Comparison of ENCODE assay signal across 26 cellular contexts in the genomic region with DNA sequence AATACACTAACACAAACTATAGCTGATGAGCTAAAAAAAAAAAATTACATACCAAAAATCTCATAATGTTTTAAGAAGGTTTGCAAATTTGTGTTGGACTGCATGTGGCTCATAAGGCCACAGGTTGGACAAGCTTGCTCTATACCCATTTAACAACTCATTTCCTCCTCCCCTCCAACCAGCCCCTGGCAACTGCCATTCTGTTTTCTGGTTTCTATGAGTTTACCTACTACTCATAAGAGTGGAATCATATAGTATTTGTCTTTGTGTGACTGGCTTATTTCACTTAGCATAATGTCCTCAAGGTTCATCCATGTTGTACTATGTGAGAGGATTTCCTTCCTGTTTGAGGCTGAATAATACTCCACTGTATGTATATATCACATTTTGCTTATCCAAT.
DNase-seq lines count a peak whose midpoint lies in the region; ATAC-seq and TF ChIP-seq lines count a peak whose summit lies in the region.
"Had no signal": no experiment of that assay in that cellular context is flagged by ENCODE, and none has a peak within 500 bp of the region (broad histone marks: within the 10 kb centered on the region; RNA-seq: fewer than 3 reads in every experiment).

No MANE protein-coding gene starts in this region.

- ATAC-seq in Panc1 = peak; percentile 51; the same call in 1 of the 2 replicates
- ATAC-seq in stimulated activated naive CD8-positive, alpha-beta T cell treated with anti-CD3 and anti-CD28 coated beads, Interleukin-15, amount 100 ng/mL, for 72 hours = peak; percentile 71
- ATAC-seq in HG02852 (IDR thresholded peaks at IDR 0.05; ENCODE audit: unreplicated experiment) = no peak
- ATAC-seq in GM21723 (IDR thresholded peaks at IDR 0.05; ENCODE audit: unreplicated experiment) = no peak
- ATAC-seq: left lung; naive thymus-derived CD8-positive, alpha-beta T cell; right cardiac atrium; Right ventricle myocardium inferior had no signal

- H3K4me1 Mint-ChIP-seq in activated naive CD4-positive, alpha-beta T cell treated with anti-CD3 and anti-CD28 coated beads for 36 hours (ENCODE audit: low read depth) = peaks cover 48% of the 10 kb centered on the region
- peaks cover 49% of the 10 kb centered on the region for H3K4me1 Mint-ChIP-seq in stimulated activated naive CD8-positive, alpha-beta T cell treated with anti-CD3 and anti-CD28 coated beads, Interleukin-15, amount 100 ng/mL, for 72 hours

- H3K27me3 Mint-ChIP-seq in activated naive CD4-positive, alpha-beta T cell treated with anti-CD3 and anti-CD28 coated beads for 36 hours (ENCODE audit: low read depth) = no peaks in the 10 kb centered on the region
- no peaks in the 10 kb centered on the region for H3K27me3 Mint-ChIP-seq in stimulated activated naive CD8-positive, alpha-beta T cell treated with anti-CD3 and anti-CD28 coated beads, Interleukin-15, amount 100 ng/mL, for 72 hours
- H3K27me3 Mint-ChIP-seq: naive thymus-derived CD8-positive, alpha-beta T cell had no signal

- H3K4me3 Mint-ChIP-seq in activated naive CD4-positive, alpha-beta T cell treated with anti-CD3 and anti-CD28 coated beads for 36 hours = no peak overlapping the region
- H3K4me3 Mint-ChIP-seq in stimulated activated naive CD8-positive, alpha-beta T cell treated with anti-CD3 and anti-CD28 coated beads, Interleukin-15, amount 100 ng/mL, for 72 hours = no peak overlapping the region
- H3K4me3 Mint-ChIP-seq: naive thymus-derived CD8-positive, alpha-beta T cell had no signal

- BruUV-seq in Panc1 (replicated peaks; lab: Mats Ljungman, UMichigan) = no TSS peak

- H3K27ac ChIP-seq in Panc1 (ENCODE audit: low read length) = no peak overlapping the region
- H3K27ac ChIP-seq: cardiac muscle cell, left lung, ovary, upper lobe of left lung had no signal

- H3K4me1 ChIP-seq in Panc1 (ENCODE audit: control insufficient read depth, insufficient read depth, low read length) = no peaks in the 10 kb centered on the region
- H3K4me1 ChIP-seq: left lung had no signal

- in situ Hi-C loops in Panc1 (cut with HindIII; ENCODE audit: low pct_unique_long_range_greater_than_20kb, low sequenced_read_pairs) = no loop called here

- no peaks in the 10 kb centered on the region for H3K27me3 ChIP-seq in Panc1 (ENCODE audit: control insufficient read depth, insufficient read depth, low read length)
- H3K27me3 ChIP-seq: BLaER1 treated with 17β-estradiol and CSF1 and Interleukin-3, amounts not matched to agents 10 nM and 100 nM; cardiac muscle cell; left lung; ovary; upper lobe of left lung had no signal

- H3K36me3 ChIP-seq in Panc1 (ENCODE audit: control insufficient read depth, insufficient read depth, low read length) = no peaks in the 10 kb centered on the region
- H3K36me3 ChIP-seq: BLaER1 treated with 17β-estradiol and CSF1 and Interleukin-3, amounts not matched to agents 10 nM and 100 nM; cardiac muscle cell; left lung; ovary; upper lobe of left lung had no signal

- TF ChIP-seq CTCF in Panc1 (IDR thresholded peaks at IDR 0.05) (no peak), choroid plexus epithelial cell (conservative IDR thresholded peaks at IDR 0.05; ENCODE audit: low read depth, low read length) (no peak)

- no peaks in the 10 kb centered on the region for H3K36me3 Mint-ChIP-seq in activated naive CD4-positive, alpha-beta T cell treated with anti-CD3 and anti-CD28 coated beads for 36 hours (ENCODE audit: low read depth)
- H3K36me3 Mint-ChIP-seq: naive thymus-derived CD8-positive, alpha-beta T cell had no signal

- no peaks in the 10 kb centered on the region for H3K9me3 ChIP-seq in Panc1 (ENCODE audit: control insufficient read depth, insufficient read depth, low read depth, low read length)
- H3K9me3 ChIP-seq: BLaER1 treated with 17β-estradiol and CSF1 and Interleukin-3, amounts not matched to agents 10 nM and 100 nM; left lung; ovary; upper lobe of left lung had no signal

- H3K9me3 Mint-ChIP-seq in activated naive CD4-positive, alpha-beta T cell treated with anti-CD3 and anti-CD28 coated beads for 36 hours = no peaks in the 10 kb centered on the region
- no peaks in the 10 kb centered on the region for H3K9me3 Mint-ChIP-seq in stimulated activated naive CD8-positive, alpha-beta T cell treated with anti-CD3 and anti-CD28 coated beads, Interleukin-15, amount 100 ng/mL, for 72 hours

- no peak overlapping the region for H3K27ac Mint-ChIP-seq in activated naive CD4-positive, alpha-beta T cell treated with anti-CD3 and anti-CD28 coated beads for 36 hours
- H3K27ac Mint-ChIP-seq in stimulated activated naive CD8-positive, alpha-beta T cell treated with anti-CD3 and anti-CD28 coated beads, Interleukin-15, amount 100 ng/mL, for 72 hours = peak overlapping the region in 1 of 2 donors; percentile 9

- intact Hi-C loops in activated naive CD4-positive, alpha-beta T cell treated with anti-CD3 and anti-CD28 coated beads for 36 hours (cut with micrococcal nuclease) = loop anchor here (5.0 kb wide), 4 partner anchors 63 to 362 kb away; partner anchors contain the start of genes ENKUR and THNSL1
- intact Hi-C loops in Panc1 (cut with micrococcal nuclease; ENCODE audit: unreplicated experiment) = no loop called here

- POLR2A ChIA-PET in Panc1 (lab: Charles Lee) = no interaction called here

- H3K4me3 ChIP-seq in Panc1 (ENCODE audit: low read depth in 2 of 2, low read length in 2 of 2) (no peak overlapping the region), choroid plexus epithelial cell (ENCODE audit: low read depth, low read length) (no peak overlapping the region)
- H3K4me3 ChIP-seq: BLaER1 treated with 17β-estradiol and CSF1 and Interleukin-3, amounts not matched to agents 10 nM and 100 nM; cardiac muscle cell; left lung; ovary; upper lobe of left lung had no signal

- DNase-seq in activated naive CD4-positive, alpha-beta T cell treated with anti-CD3 and anti-CD28 coated beads for 36 hours = peak; percentile 30
- DNase-seq in activated naive CD4-positive, alpha-beta T cell treated with Interleukin-2 at 50 U/mL for 16 hours = no peak
- DNase-seq in Panc1 (ENCODE audit: low read depth, low spot score) (no peak), choroid plexus epithelial cell (ENCODE audit: low read depth) (peak; percentile 2), anterior cingulate cortex (lab: John Stamatoyannopoulos, UW) (no peak)
- DNase-seq in stimulated activated naive CD8-positive, alpha-beta T cell treated with anti-CD3 and anti-CD28 coated beads, Interleukin-15, amount 100 ng/mL, for 72 hours = peak in 1 of 2 donors; percentile 23
- DNase-seq: activated effector memory CD4-positive, alpha-beta T cell treated with Interleukin-2 at 50 U/mL for 16 hours; amniotic stem cell; HCEC 1CT; head of caudate nucleus; Kasumi-1; left lung; naive thymus-derived CD8-positive, alpha-beta T cell; NCI-H1048; NCI-H187 treated with DMSO at 0.1 percent for 48 hours; NCI-H748 treated with DMSO at 0.1 percent for 48 hours; ovary; right cardiac atrium; stimulated activated CD4-positive, alpha-beta T cell treated with anti-CD3 and anti-CD28 coated beads, Interleukin-12 subunit alpha, Interleukin-12 subunit beta, amount 100 ng/mL, for 4 hours; T-helper 9 cell; upper lobe of left lung had no signal

- CTCF ChIA-PET in activated naive CD4-positive, alpha-beta T cell treated with anti-CD3 and anti-CD28 coated beads for 36 hours (lab: Charles Lee) = interaction anchor here (0.8 to 1.2 kb wide), 2 partner anchors 140 to 206 kb away, joined by 3 read pairs; no protein-coding TSS in a partner anchor
- CTCF ChIA-PET in Panc1 (lab: Charles Lee) = no interaction called here

Comparison
In these comparisons a context has a peak if more than half of its experiments do, and no peak if none do; other contexts are left out.
1. DNase-seq: peak in activated naive CD4-positive, alpha-beta T cell treated with anti-CD3 and anti-CD28 coated beads for 36 hours (single experiment) and choroid plexus epithelial cell (single experiment); none in activated naive CD4-positive, alpha-beta T cell treated with Interleukin-2 at 50 U/mL for 16 hours (single experiment), Panc1 (single experiment) and anterior cingulate cortex (0 of 58).
2. ATAC-seq: peak in Panc1 (single experiment) and stimulated activated naive CD8-positive, alpha-beta T cell treated with anti-CD3 and anti-CD28 coated beads, Interleukin-15, amount 100 ng/mL, for 72 hours (single experiment); none in HG02852 (single experiment) and GM21723 (single experiment).